Comparison of ENCODE assay signal across 15 cellular contexts in genomic region chr17:67442787-67443624, GRCh38.
DNase-seq lines count a peak whose midpoint lies in the region; ATAC-seq, FAIRE-seq and TF ChIP-seq lines count a peak whose summit lies in the region.
"Had no signal": no experiment of that assay in that cellular context is flagged by ENCODE, and none has a peak within 500 bp of the region (broad histone marks: within the 10 kb centered on the region; RNA-seq: fewer than 3 reads in every experiment).

No MANE protein-coding gene starts in this region.

- H3K9me3 ChIP-seq in HepG2 (ENCODE audit: low read length) (no peaks in the 10 kb centered on the region), stomach smooth muscle (ENCODE audit: control insufficient read depth in 2 of 2, low read length in 2 of 2) (no peaks in the 10 kb centered on the region)

- no peak for TF ChIP-seq POLR2A in HepG2 (IDR thresholded peaks at IDR 0.05; ENCODE audit: insufficient read depth in 1 of 2, low read depth in 2 of 2, low read length in 2 of 2)

- no peak for TF ChIP-seq CTCF in HepG2 (CRISPR knock-in tag; IDR thresholded peaks at IDR 0.05)

- ATAC-seq in activated naive CD4-positive, alpha-beta T cell treated with anti-CD3 and anti-CD28 coated beads, Interleukin-2, amount 50 U/mL, for 72 hours, result no peak
- no peak for ATAC-seq in HepG2
- no peak for ATAC-seq in HG03196 (IDR thresholded peaks at IDR 0.05; ENCODE audit: unreplicated experiment)
- ATAC-seq in GM21528 (IDR thresholded peaks at IDR 0.05; ENCODE audit: low FRiP score, unreplicated experiment), result no peak

- H3K27ac ChIP-seq in HepG2 (ENCODE audit: extremely low read length, insufficient read depth, low read length) (no peak overlapping the region), stomach smooth muscle (ENCODE audit: low read length) (peak overlapping the region; percentile 6)

- peak; percentile 31 for DNase-seq in activated T-cell treated with anti-CD3 and anti-CD28 coated beads, Interleukin-2, amount 50 U/mL, for 1 hour
- DNase-seq in activated T-cell treated with anti-CD3 and anti-CD28 coated beads for 4 hours (no peak), HepG2 (ENCODE audit: low spot score) (no peak), UCSD-AML1 (lab: John Stamatoyannopoulos, UW; ENCODE audit: unreplicated experiment) (no peak)
- DNase-seq in activated naive CD4-positive, alpha-beta T cell treated with anti-CD3 and anti-CD28 coated beads, Interleukin-2, amount 50 U/mL, for 72 hours (ENCODE audit: low spot score in 2 of 2), result no peak
- DNase-seq: erythroblast; Karpas-422; mesendoderm; NCI-H510A treated with DMSO at 0.1 percent for 48 hours; stimulated activated CD4-positive, alpha-beta T cell treated with anti-CD3 and anti-CD28 coated beads, Interleukin-1b, Interleukin-23, amount 100 ng/mL, for 48 hours; T1000 had no signal

- intact Hi-C loops in HepG2 (cut with micrococcal nuclease; ENCODE audit: unreplicated experiment), result no loop called here

- H3K9ac ChIP-seq in HepG2 (ENCODE audit: insufficient read depth, low read depth, low read length) (no peak overlapping the region), stomach smooth muscle (ENCODE audit: low read length in 2 of 2) (no peak overlapping the region)

- H3K4me1 ChIP-seq in HepG2 (ENCODE audit: insufficient read depth, low read length) (peaks cover 28% of the 10 kb centered on the region), stomach smooth muscle (ENCODE audit: control insufficient read depth, insufficient read depth, low read length) (no peaks in the 10 kb centered on the region)

- no peak overlapping the region for H2AFZ ChIP-seq in HepG2 (ENCODE audit: low read length)

- H3K4me3 ChIP-seq in HepG2 (replicated peaks in 1 of 3; ENCODE audit: insufficient read depth in 1 of 3, low read depth in 2 of 3, low read length in 3 of 3), result no peak overlapping the region
- H3K4me3 ChIP-seq in stomach smooth muscle (ENCODE audit: low read length in 2 of 2), result no peak overlapping the region

- no peak for TF ChIP-seq EP300 in HepG2 (IDR thresholded peaks at IDR 0.05; ENCODE audit: low read depth in 2 of 2, low read length in 2 of 2)
- no peak for TF ChIP-seq EP300 in HepG2 (CRISPR knock-in tag; IDR thresholded peaks at IDR 0.05; ENCODE audit: borderline replicate concordance)

- no peaks in the 10 kb centered on the region for H3K36me3 Mint-ChIP-seq in activated naive CD4-positive, alpha-beta T cell treated with anti-CD3 and anti-CD28 coated beads, Interleukin-2, amount 50 U/mL, for 72 hours

- peak overlapping the region; percentile 76 to 86 for H3K27ac Mint-ChIP-seq in activated naive CD4-positive, alpha-beta T cell treated with anti-CD3 and anti-CD28 coated beads, Interleukin-2, amount 50 U/mL, for 72 hours

- H3K27me3 ChIP-seq in HepG2 (ENCODE audit: control insufficient read depth in 1 of 2, insufficient read depth in 2 of 2, low read length in 2 of 2), result no peaks in the 10 kb centered on the region
- H3K27me3 ChIP-seq in stomach smooth muscle (ENCODE audit: control insufficient read depth in 1 of 2, insufficient read depth in 2 of 2, low read length in 2 of 2), result no peaks in the 10 kb centered on the region

- in situ Hi-C loops in HepG2 (cut with HindIII; ENCODE audit: extremely low pct_ligation_motif_present, low pct_unique_long_range_greater_than_20kb), result no loop called here

- H3K4me2 ChIP-seq in HepG2 (ENCODE audit: low read depth, low read length), result no peak overlapping the region

- H4K20me1 ChIP-seq in HepG2 (ENCODE audit: insufficient read depth, low read length), result no peaks in the 10 kb centered on the region

- POLR2A ChIA-PET in HepG2 (lab: Yijun Ruan, JAX), result no interaction called here

- H3K79me2 ChIP-seq in HepG2 (ENCODE audit: insufficient read depth, low read length), result no peaks in the 10 kb centered on the region

- CTCF ChIA-PET in HepG2 (lab: Yijun Ruan, JAX; ENCODE audit: low intra/inter-chr PET ratio, low total read pairs), result no interaction called here

- FAIRE-seq in HepG2 (lab: Jason Lieb, UNC), result no peak
- FAIRE-seq: GM19239 had no signal

- H3K9me3 Mint-ChIP-seq in activated naive CD4-positive, alpha-beta T cell treated with anti-CD3 and anti-CD28 coated beads, Interleukin-2, amount 50 U/mL, for 72 hours, result no peaks in the 10 kb centered on the region

- no peak for TF ChIP-seq RAD21 in HepG2 (CRISPR knock-in tag; IDR thresholded peaks at IDR 0.05)

- no peaks in the 10 kb centered on the region for H3K36me3 ChIP-seq in HepG2 (replicated peaks in 1 of 2; ENCODE audit: control insufficient read depth in 1 of 2, insufficient read depth in 2 of 2, low read length in 2 of 2)
- no peaks in the 10 kb centered on the region for H3K36me3 ChIP-seq in stomach smooth muscle (ENCODE audit: control insufficient read depth in 2 of 2, insufficient read depth in 2 of 2, low read length in 2 of 2)

- WGBS in HepG2 (ENCODE audit: low lambda C conversion rate), result 60% methylated on average over 13 of the region's 13 CpGs

- no TSS peak for BruUV-seq in HepG2 (replicated peaks; lab: Mats Ljungman, UMichigan)

TF ChIP-seq in HepG2, 621 proteins besides CTCF, POLR2A, EP300 and RAD21:
- no peak for TF ChIP-seq SRSF4 (IDR thresholded peaks at IDR 0.05; ENCODE audit: low read depth, low read length, poor library complexity, severe bottlenecking)
- 0 out of 2 replicates have a peak, but pooled peaks have one; percentile 48 for TF ChIP-seq ZNF121 (CRISPR knock-in tag; IDR thresholded peaks at IDR 0.05)
- TF ChIP-seq CEBPB (IDR thresholded peaks at IDR 0.05; ENCODE audit: borderline replicate concordance, low read depth, low read length), result peak; percentile 30; the same call in 1 of the 2 replicates
